13 cellular contexts compared by ENCODE assay signal in the genomic region with DNA sequence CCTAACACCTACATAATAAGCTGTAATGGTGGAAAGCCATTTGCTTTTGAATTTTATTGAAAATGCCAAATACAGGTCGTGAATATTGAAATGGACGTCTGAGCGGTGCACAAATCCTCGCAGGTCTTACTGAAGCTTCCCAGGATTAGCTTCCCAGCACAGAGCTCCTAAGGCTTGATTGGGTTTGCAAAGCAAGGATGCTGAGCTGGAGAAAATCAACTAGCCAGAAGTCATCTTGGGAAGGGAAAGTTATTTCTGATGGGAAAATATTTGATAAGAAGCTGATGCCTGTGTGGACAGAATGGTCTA. TPM values are rescaled to one million over a fixed set of nuclear protein-coding genes. Genes with fewer than 3 reads are reported as not detected.
A peak's percentile ranks its signal among the peaks of the same experiment; 100 is the strongest.
DNase-seq lines count a peak whose midpoint lies in the region; ATAC-seq and TF ChIP-seq lines count a peak whose summit lies in the region.
"Had no signal": no experiment of that assay in that cellular context is flagged by ENCODE, and none has a peak within 500 bp of the region (broad histone marks: within the 10 kb centered on the region; RNA-seq: fewer than 3 reads in every experiment).

No MANE protein-coding gene starts in this region.

- H4K20me1 ChIP-seq in neural progenitor cell (ENCODE audit: low read depth), result no peaks in the 10 kb centered on the region

- no peaks in the 10 kb centered on the region for H3F3A ChIP-seq in neural progenitor cell (ENCODE audit: low read depth)

- H3K27me3 ChIP-seq in neural progenitor cell (peaks cover 4% of the 10 kb centered on the region), testis (no peaks in the 10 kb centered on the region)

- no peaks in the 10 kb centered on the region for H3K36me3 Mint-ChIP-seq in neural progenitor cell
- H3K36me3 Mint-ChIP-seq: activated naive CD4-positive, alpha-beta T cell treated with anti-CD3 and anti-CD28 coated beads, Interleukin-2, amount 50 U/mL, for 24 hours; memory B cell had no signal

- H3K4me3 Mint-ChIP-seq in neural progenitor cell, result no peak overlapping the region
- H3K4me3 Mint-ChIP-seq: activated naive CD4-positive, alpha-beta T cell treated with anti-CD3 and anti-CD28 coated beads, Interleukin-2, amount 50 U/mL, for 24 hours; memory B cell had no signal

- no peaks in the 10 kb centered on the region for H3K79me2 ChIP-seq in neural progenitor cell (ENCODE audit: low read depth)

- peak overlapping the region; percentile 46; the same call in 1 of the 2 replicates for H3K27ac ChIP-seq in VCaP
- H3K27ac ChIP-seq in neural progenitor cell, result no peak overlapping the region
- no peak overlapping the region for H3K27ac ChIP-seq in testis

- DNase-seq in neural progenitor cell (ENCODE audit: low spot score) (no peak), testis (no peak), NCI-H2227 (lab: John Stamatoyannopoulos, UW; ENCODE audit: unreplicated experiment) (no peak)
- no peak for DNase-seq in activated CD4-positive, alpha-beta T cell treated with anti-CD3 and anti-CD28 coated beads for 48 hours
- DNase-seq: SIG-M5; stimulated activated CD4-positive, alpha-beta T cell treated with anti-CD3 and anti-CD28 coated beads, Interleukin-1b, Interleukin-23, amount 100 ng/mL, for 48 hours had no signal

- no peaks in the 10 kb centered on the region for H3K9me3 Mint-ChIP-seq in neural progenitor cell
- H3K9me3 Mint-ChIP-seq: activated naive CD4-positive, alpha-beta T cell treated with anti-CD3 and anti-CD28 coated beads, Interleukin-2, amount 50 U/mL, for 24 hours; memory B cell had no signal

- no peak overlapping the region for H3K4me3 ChIP-seq in neural progenitor cell
- H3K4me3 ChIP-seq in testis, result no peak overlapping the region

- 27 to 29% methylated on average over 4 of the region's 4 CpGs for WGBS in testis, 2 donors

- intact Hi-C loops in testis (cut with DNase I; ENCODE audit: low total_unique reads), result no loop called here

- H2AFZ ChIP-seq in neural progenitor cell (replicated peaks), result no peak overlapping the region

- H3K27me3 Mint-ChIP-seq in neural progenitor cell (ENCODE audit: insufficient read depth, low read depth), result peaks cover 10% of the 10 kb centered on the region

- peaks cover 6% of the 10 kb centered on the region for H3K4me1 ChIP-seq in neural progenitor cell
- H3K4me1 ChIP-seq in testis, result peaks cover 3% of the 10 kb centered on the region

- TF ChIP-seq POLR2A in testis (IDR thresholded peaks at IDR 0.05), result no peak

- H3K27ac Mint-ChIP-seq in neural progenitor cell, result no peak overlapping the region
- H3K27ac Mint-ChIP-seq: activated naive CD4-positive, alpha-beta T cell treated with anti-CD3 and anti-CD28 coated beads, Interleukin-2, amount 50 U/mL, for 24 hours; memory B cell had no signal

- peak overlapping the region; percentile 51 for H3K4me2 ChIP-seq in neural progenitor cell

- H3K36me3 ChIP-seq in neural progenitor cell (no peaks in the 10 kb centered on the region), testis (ENCODE audit: low read depth, missing control alignments) (no peaks in the 10 kb centered on the region)

- peak; percentile 57 for TF ChIP-seq CTCF in VCaP (conservative IDR thresholded peaks at IDR 0.05)
- no peak for TF ChIP-seq CTCF in neural progenitor cell (IDR thresholded peaks at IDR 0.05)
- peak in 1 of 3 experiments; percentile 8 for TF ChIP-seq CTCF in testis (IDR thresholded peaks at IDR 0.05)

- H3K4me1 Mint-ChIP-seq in neural progenitor cell, result peaks cover 19% of the 10 kb centered on the region
- H3K4me1 Mint-ChIP-seq: activated naive CD4-positive, alpha-beta T cell treated with anti-CD3 and anti-CD28 coated beads, Interleukin-2, amount 50 U/mL, for 24 hours; memory B cell had no signal

- H3K9me3 ChIP-seq in neural progenitor cell (ENCODE audit: low read depth) (no peaks in the 10 kb centered on the region), testis (no peaks in the 10 kb centered on the region)

- ATAC-seq in GM18907 (IDR thresholded peaks at IDR 0.05; ENCODE audit: unreplicated experiment) (peak; percentile 13), HG02798 (IDR thresholded peaks at IDR 0.05; ENCODE audit: poor library complexity, unreplicated experiment) (peak; percentile 9), HG02588 (IDR thresholded peaks at IDR 0.05; ENCODE audit: unreplicated experiment) (no peak)

- H3K9ac ChIP-seq in neural progenitor cell, result no peak overlapping the region

RNA-seq across cellular contexts. Expression of a gene that starts 40.9 kb away (rescaled TPM):
- total RNA-seq in neural progenitor cell (ENCODE audit: low replicate concordance) (not detected in 2 replicates), testis (1 to 10 TPM in 1 of 2 donors, not detected in 1; 4.2 TPM)
- polyA plus RNA-seq in testis (ENCODE audit: insufficient read depth, low read depth, low replicate concordance), result 4.4 TPM
- total RNA-seq: fibroblast of lung had no signal
- polyA plus RNA-seq: fibroblast of lung had no signal
